In the genomic region with DNA sequence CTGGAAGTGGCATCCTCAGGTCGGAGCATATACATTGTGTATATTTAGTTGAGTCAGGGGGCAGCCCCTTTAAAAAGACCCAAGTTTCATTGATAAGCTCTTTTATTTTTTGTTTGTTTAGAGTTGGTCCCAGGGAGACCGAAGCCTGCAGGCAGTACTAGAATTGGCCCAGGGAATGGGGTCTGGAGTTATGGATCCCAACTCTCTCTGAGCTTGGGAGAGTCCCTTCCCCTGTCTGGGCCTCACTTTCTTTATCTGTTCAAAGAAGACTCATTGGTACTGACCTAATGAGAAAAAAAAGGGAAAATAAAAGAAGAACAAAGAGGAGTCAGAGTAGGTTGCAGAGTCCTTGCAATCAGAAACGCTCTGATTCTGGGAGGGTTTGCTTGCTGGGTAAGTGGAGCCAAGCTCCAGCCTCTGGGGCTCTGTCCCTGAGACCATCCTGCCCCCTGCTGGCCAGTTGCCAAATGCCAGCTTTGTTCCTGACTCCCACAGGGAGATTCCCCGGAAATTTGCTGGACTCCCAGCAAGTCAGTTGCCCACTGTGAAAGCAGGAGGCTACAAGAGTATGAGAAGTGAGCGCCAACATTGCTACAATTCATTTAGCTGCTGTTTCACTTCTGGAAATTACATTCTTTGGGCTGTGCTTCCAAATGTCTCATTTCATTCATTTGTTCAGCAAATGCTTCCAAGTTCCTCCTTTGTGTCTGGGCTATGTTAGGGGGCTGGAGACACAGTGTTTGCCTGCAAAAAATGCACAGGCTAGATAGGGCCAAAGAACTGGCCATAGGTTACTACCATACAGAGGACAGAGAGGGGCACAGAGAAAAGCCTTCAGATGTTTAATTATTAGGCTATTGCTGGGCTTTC, we compare ENCODE assay signal across 8 cellular contexts.
DNase-seq lines count a peak whose midpoint lies in the region; ATAC-seq and TF ChIP-seq lines count a peak whose summit lies in the region.

No MANE protein-coding gene starts in this region.

- H4K20me1 ChIP-seq in DOHH2 (ENCODE audit: control insufficient read depth, insufficient read depth, low read depth, low read length): no peaks in the 10 kb centered on the region

- H3K27me3 Mint-ChIP-seq in activated CD8-positive, alpha-beta T cell treated with anti-CD3 and anti-CD28 coated beads, Interleukin-2, amount 10 ng/mL, durations not matched to agents 7 days and 5 days (ENCODE audit: low read depth): no peaks in the 10 kb centered on the region
- H3K27me3 Mint-ChIP-seq in natural killer cell treated with Interleukin-12 subunit alpha and Interleukin-12 subunit beta and Interleukin-15 and Interleukin-18, amount 100 ng/mL, for 72 hours: no peaks in the 10 kb centered on the region
- peaks cover 7% of the 10 kb centered on the region for H3K27me3 Mint-ChIP-seq in stimulated activated naive CD8-positive, alpha-beta T cell treated with anti-CD3 and anti-CD28 coated beads, Interleukin-15, amount 100 ng/mL, for 72 hours

- no peaks in the 10 kb centered on the region for H3F3A ChIP-seq in DOHH2 (ENCODE audit: control insufficient read depth, insufficient read depth)

- no peaks in the 10 kb centered on the region for H3K36me3 Mint-ChIP-seq in activated CD8-positive, alpha-beta T cell treated with anti-CD3 and anti-CD28 coated beads, Interleukin-2, amount 10 ng/mL, durations not matched to agents 7 days and 5 days (ENCODE audit: low read depth)
- no peaks in the 10 kb centered on the region for H3K36me3 Mint-ChIP-seq in natural killer cell treated with Interleukin-12 subunit alpha and Interleukin-12 subunit beta and Interleukin-15 and Interleukin-18, amount 100 ng/mL, for 72 hours

- H3K36me3 ChIP-seq in DOHH2 (ENCODE audit: control insufficient read depth, low read length): no peaks in the 10 kb centered on the region

- peaks cover 17% of the 10 kb centered on the region for H3K4me1 ChIP-seq in DOHH2 (ENCODE audit: control insufficient read depth, low read length)

- H3K79me2 ChIP-seq in DOHH2 (ENCODE audit: control insufficient read depth, low read length): no peaks in the 10 kb centered on the region

- no peak overlapping the region for H3K27ac Mint-ChIP-seq in activated CD8-positive, alpha-beta T cell treated with anti-CD3 and anti-CD28 coated beads, Interleukin-2, amount 10 ng/mL, durations not matched to agents 7 days and 5 days
- no peak overlapping the region for H3K27ac Mint-ChIP-seq in natural killer cell treated with Interleukin-12 subunit alpha and Interleukin-12 subunit beta and Interleukin-15 and Interleukin-18, amount 100 ng/mL, for 72 hours
- H3K27ac Mint-ChIP-seq in stimulated activated naive CD8-positive, alpha-beta T cell treated with anti-CD3 and anti-CD28 coated beads, Interleukin-15, amount 100 ng/mL, for 72 hours: no peak overlapping the region

- ATAC-seq in HG03066 (IDR thresholded peaks at IDR 0.05; ENCODE audit: low read depth, unreplicated experiment): peak; percentile 63
- ATAC-seq in activated CD8-positive, alpha-beta T cell treated with anti-CD3 and anti-CD28 coated beads, Interleukin-2, amount 10 ng/mL, durations not matched to agents 7 days and 5 days: peak; percentile 74
- ATAC-seq in natural killer cell treated with Interleukin-12 subunit alpha and Interleukin-12 subunit beta and Interleukin-15 and Interleukin-18, amount 100 ng/mL, for 72 hours: peak; percentile 66 to 70
- ATAC-seq in stimulated activated naive CD8-positive, alpha-beta T cell treated with anti-CD3 and anti-CD28 coated beads, Interleukin-15, amount 100 ng/mL, for 72 hours: peak; percentile 76
- ATAC-seq in HG02885 (IDR thresholded peaks at IDR 0.05; ENCODE audit: poor library complexity, unreplicated experiment): no peak

- DNase-seq in NCI-H748 treated with DMSO at 0.1 percent for 48 hours (lab: John Stamatoyannopoulos, UW): peak; percentile 64
- peak; percentile 73 for DNase-seq in activated CD8-positive, alpha-beta T cell treated with anti-CD3 and anti-CD28 coated beads, Interleukin-2, amount 10 ng/mL, durations not matched to agents 7 days and 5 days
- peak; percentile 28 for DNase-seq in epidermal melanocyte (ENCODE audit: insufficient read length, low spot score)
- DNase-seq in natural killer cell treated with Interleukin-12 subunit alpha and Interleukin-12 subunit beta and Interleukin-15 and Interleukin-18, amount 100 ng/mL, for 72 hours (ENCODE audit: low spot score): no peak
- DNase-seq in stimulated activated naive CD8-positive, alpha-beta T cell treated with anti-CD3 and anti-CD28 coated beads, Interleukin-15, amount 100 ng/mL, for 72 hours: peak; percentile 53 to 63

- CTCF ChIA-PET in activated CD8-positive, alpha-beta T cell treated with anti-CD3 and anti-CD28 coated beads, Interleukin-2, amount 10 ng/mL, durations not matched to agents 7 days and 5 days (lab: Charles Lee): interaction anchor here (0.5 to 1.8 kb wide), 35 partner anchors 8 to 538 kb away, joined by 3 to 36 read pairs (median 3); a partner anchor contains a TSS

- H3K27ac ChIP-seq in DOHH2 (ENCODE audit: low read depth, low read length): no peak overlapping the region

- POLR2A ChIA-PET in activated CD8-positive, alpha-beta T cell treated with anti-CD3 and anti-CD28 coated beads, Interleukin-2, amount 10 ng/mL, durations not matched to agents 7 days and 5 days (lab: Charles Lee): no interaction called here

- H3K4me2 ChIP-seq in DOHH2 (ENCODE audit: low read length): no peak overlapping the region

- H3K4me3 ChIP-seq in DOHH2 (ENCODE audit: low read length): no peak overlapping the region

- no peaks in the 10 kb centered on the region for H3K27me3 ChIP-seq in DOHH2 (ENCODE audit: control insufficient read depth, low read length)

- TF ChIP-seq CTCF in DOHH2 (IDR thresholded peaks at IDR 0.05; ENCODE audit: low read depth, low read length, poor library complexity, severe bottlenecking): peak; percentile 97

- no peaks in the 10 kb centered on the region for H3K9me3 Mint-ChIP-seq in activated CD8-positive, alpha-beta T cell treated with anti-CD3 and anti-CD28 coated beads, Interleukin-2, amount 10 ng/mL, durations not matched to agents 7 days and 5 days (ENCODE audit: insufficient read depth)
- no peaks in the 10 kb centered on the region for H3K9me3 Mint-ChIP-seq in natural killer cell treated with Interleukin-12 subunit alpha and Interleukin-12 subunit beta and Interleukin-15 and Interleukin-18, amount 100 ng/mL, for 72 hours
- no peaks in the 10 kb centered on the region for H3K9me3 Mint-ChIP-seq in stimulated activated naive CD8-positive, alpha-beta T cell treated with anti-CD3 and anti-CD28 coated beads, Interleukin-15, amount 100 ng/mL, for 72 hours

- no peaks in the 10 kb centered on the region for H3K9me3 ChIP-seq in DOHH2 (ENCODE audit: control insufficient read depth, insufficient read depth, low read length)

- no peaks in the 10 kb centered on the region for H3K9me2 ChIP-seq in DOHH2 (replicated peaks; ENCODE audit: control insufficient read depth, low read length)

- no peak overlapping the region for H3K4me3 Mint-ChIP-seq in activated CD8-positive, alpha-beta T cell treated with anti-CD3 and anti-CD28 coated beads, Interleukin-2, amount 10 ng/mL, durations not matched to agents 7 days and 5 days
- H3K4me3 Mint-ChIP-seq in natural killer cell treated with Interleukin-12 subunit alpha and Interleukin-12 subunit beta and Interleukin-15 and Interleukin-18, amount 100 ng/mL, for 72 hours: no peak overlapping the region
- no peak overlapping the region for H3K4me3 Mint-ChIP-seq in stimulated activated naive CD8-positive, alpha-beta T cell treated with anti-CD3 and anti-CD28 coated beads, Interleukin-15, amount 100 ng/mL, for 72 hours

- no peaks in the 10 kb centered on the region for H3K4me1 Mint-ChIP-seq in activated CD8-positive, alpha-beta T cell treated with anti-CD3 and anti-CD28 coated beads, Interleukin-2, amount 10 ng/mL, durations not matched to agents 7 days and 5 days (ENCODE audit: low read depth)
- H3K4me1 Mint-ChIP-seq in natural killer cell treated with Interleukin-12 subunit alpha and Interleukin-12 subunit beta and Interleukin-15 and Interleukin-18, amount 100 ng/mL, for 72 hours (ENCODE audit: low read depth in 2 of 2): no peaks in the 10 kb centered on the region
- no peaks in the 10 kb centered on the region for H3K4me1 Mint-ChIP-seq in stimulated activated naive CD8-positive, alpha-beta T cell treated with anti-CD3 and anti-CD28 coated beads, Interleukin-15, amount 100 ng/mL, for 72 hours
